In genomic region chr7:29987083-29987482, GRCh38 we compare ENCODE assay signal across 8 cellular contexts. TPM values are rescaled to one million over a fixed set of nuclear protein-coding genes. Genes with fewer than 3 reads are reported as not detected.
DNase-seq lines count a peak whose midpoint lies in the region; ATAC-seq and TF ChIP-seq lines count a peak whose summit lies in the region.

No MANE protein-coding gene starts in this region.

- H3K4me1 Mint-ChIP-seq in progenitor cell of endocrine pancreas (ENCODE audit: low read depth) = peaks cover 12% of the 10 kb centered on the region
- H3K4me1 Mint-ChIP-seq in activated T-cell treated with anti-CD3 and anti-CD28 coated beads, Interleukin-2, amount 50 U/mL, for 72 hours (ENCODE audit: low read depth) = peaks cover 16% of the 10 kb centered on the region

- H3K27ac ChIP-seq in epithelial cell of prostate = peak overlapping the region; percentile 97

- H3K9me3 Mint-ChIP-seq in progenitor cell of endocrine pancreas (ENCODE audit: low read depth) = no peaks in the 10 kb centered on the region
- H3K9me3 Mint-ChIP-seq in activated T-cell treated with anti-CD3 and anti-CD28 coated beads, Interleukin-2, amount 50 U/mL, for 72 hours = no peaks in the 10 kb centered on the region

- peaks cover 6% of the 10 kb centered on the region for H3K36me3 Mint-ChIP-seq in progenitor cell of endocrine pancreas (ENCODE audit: insufficient read depth)
- H3K36me3 Mint-ChIP-seq in activated T-cell treated with anti-CD3 and anti-CD28 coated beads, Interleukin-2, amount 50 U/mL, for 72 hours (ENCODE audit: insufficient read depth in 2 of 2) = no peaks in the 10 kb centered on the region

- TF ChIP-seq CTCF in progenitor cell of endocrine pancreas (IDR thresholded peaks at IDR 0.05; ENCODE audit: unreplicated experiment) = no peak

- ATAC-seq in activated T-cell treated with anti-CD3 and anti-CD28 coated beads, Interleukin-2, amount 50 U/mL, for 72 hours (replicated peaks in 1 of 2) = no peak
- ATAC-seq in GM19467 (IDR thresholded peaks at IDR 0.05; ENCODE audit: unreplicated experiment) = no peak

- H3K4me3 Mint-ChIP-seq in progenitor cell of endocrine pancreas (ENCODE audit: low read depth) = peak overlapping the region; percentile 14
- H3K4me3 Mint-ChIP-seq in activated T-cell treated with anti-CD3 and anti-CD28 coated beads, Interleukin-2, amount 50 U/mL, for 72 hours = no peak overlapping the region

- peak overlapping the region; percentile 78 for H3K27ac Mint-ChIP-seq in progenitor cell of endocrine pancreas
- H3K27ac Mint-ChIP-seq in activated T-cell treated with anti-CD3 and anti-CD28 coated beads, Interleukin-2, amount 50 U/mL, for 72 hours = no peak overlapping the region

- no peaks in the 10 kb centered on the region for H3K27me3 Mint-ChIP-seq in progenitor cell of endocrine pancreas
- H3K27me3 Mint-ChIP-seq in activated T-cell treated with anti-CD3 and anti-CD28 coated beads, Interleukin-2, amount 50 U/mL, for 72 hours (ENCODE audit: low read depth) = peaks cover 42% of the 10 kb centered on the region

- peak; percentile 62 for DNase-seq in EH (ENCODE audit: low read depth)
- peak; percentile 62 for DNase-seq in NCI-H526 treated with DMSO at 0.1 percent for 48 hours (lab: John Stamatoyannopoulos, UW)
- no peak for DNase-seq in epithelial cell of prostate (ENCODE audit: low read depth, low spot score)
- DNase-seq in progenitor cell of endocrine pancreas (ENCODE audit: low spot score, unreplicated experiment) = no peak
- no peak for DNase-seq in activated T-cell treated with anti-CD3 and anti-CD28 coated beads, Interleukin-2, amount 50 U/mL, for 72 hours
- DNase-seq in stimulated activated naive CD4-positive, alpha-beta T cell treated with Interleukin-2 at 50 U/mL for 16 hours (lab: John Stamatoyannopoulos, UW) = no peak
- no peak for DNase-seq in NCI-H446 (lab: John Stamatoyannopoulos, UW)

RNA-seq across cellular contexts. Expression of gene SCRN1, which starts 2.5 kb away (rescaled TPM):
- 53.4 and 60.4 TPM in 2 replicates for total RNA-seq in progenitor cell of endocrine pancreas
- total RNA-seq in activated T-cell treated with anti-CD3 and anti-CD28 coated beads, Interleukin-2, amount 50 U/mL, for 72 hours = 10 to 100 TPM; 10.3 to 14.0 TPM

RNA-seq across cellular contexts. Expression of gene FKBP14, which starts 39.4 kb away (rescaled TPM):
- 25.6 TPM in 2 replicates for total RNA-seq in progenitor cell of endocrine pancreas
- total RNA-seq in activated T-cell treated with anti-CD3 and anti-CD28 coated beads, Interleukin-2, amount 50 U/mL, for 72 hours = 10 to 100 TPM; 13.3 to 13.6 TPM

RNA-seq across cellular contexts. Expression of gene PLEKHA8, which starts 41.1 kb away (rescaled TPM):
- 62.1 and 67.0 TPM in 2 replicates for total RNA-seq in progenitor cell of endocrine pancreas
- total RNA-seq in activated T-cell treated with anti-CD3 and anti-CD28 coated beads, Interleukin-2, amount 50 U/mL, for 72 hours = 10 to 100 TPM; 12.1 to 12.9 TPM

Comparison
In these comparisons a context has a peak if more than half of its experiments do, and no peak if none do; other contexts are left out.
1. DNase-seq: peak in EH (single experiment) and NCI-H526 treated with DMSO at 0.1 percent for 48 hours (single experiment); none in epithelial cell of prostate (single experiment), progenitor cell of endocrine pancreas (single experiment), activated T-cell treated with anti-CD3 and anti-CD28 coated beads, Interleukin-2, amount 50 U/mL, for 72 hours (0 of 2), stimulated activated naive CD4-positive, alpha-beta T cell treated with Interleukin-2 at 50 U/mL for 16 hours (single experiment) and NCI-H446 (0 of 2).